1 cellular context compared by ENCODE assay signal in genomic region chr15:74459798-74460197, GRCh38.
TF ChIP-seq lines count a peak whose summit lies in the region.

No MANE protein-coding gene starts in this region.

TF ChIP-seq in HEK293, 187 proteins besides CTCF, POLR2A, EP300 and RAD21:
- peak; percentile 91 for TF ChIP-seq ZNF362 (tag by site-specific recombination; IDR thresholded peaks at IDR 0.05)
TF ChIP-seq in HEK293: peak in this region for 1; not testable (repeated sequence) for 186.
